In the genomic region with DNA sequence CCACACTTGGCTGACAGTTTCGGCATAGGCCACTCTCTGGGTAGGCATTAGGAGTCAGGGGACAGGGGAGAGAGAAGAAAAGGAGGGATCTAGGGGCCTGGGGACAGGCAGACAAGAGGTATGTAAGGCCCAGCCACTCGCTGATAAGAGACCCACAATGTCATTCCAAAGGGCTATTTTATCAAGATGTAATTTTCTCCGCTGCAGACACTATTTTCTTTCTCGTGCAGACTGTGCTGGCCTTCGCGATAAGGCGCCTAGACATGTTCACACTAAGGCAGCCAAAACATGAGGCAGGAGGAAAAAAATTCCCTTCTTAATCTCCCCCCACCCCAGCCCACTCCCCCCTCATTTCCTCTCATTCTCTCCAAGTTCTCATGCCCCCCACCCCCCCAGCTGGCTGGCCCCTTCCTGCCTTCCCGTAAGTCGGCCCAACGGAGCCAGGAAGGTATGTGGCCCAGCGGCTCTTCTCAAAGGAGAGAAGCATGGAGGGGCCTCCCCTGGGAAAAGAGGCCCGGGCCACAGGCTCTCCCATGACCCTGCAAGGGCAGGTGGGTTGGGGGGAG, we compare ENCODE assay signal across 15 cellular contexts. TPM values are rescaled to one million over a fixed set of nuclear protein-coding genes. Genes with fewer than 3 reads are reported as not detected.
DNase-seq lines count a peak whose midpoint lies in the region; ATAC-seq and TF ChIP-seq lines count a peak whose summit lies in the region.
"Had no signal": no experiment of that assay in that cellular context is flagged by ENCODE, and none has a peak within 500 bp of the region (broad histone marks: within the 10 kb centered on the region; RNA-seq: fewer than 3 reads in every experiment).

No MANE protein-coding gene starts in this region.

- no peaks in the 10 kb centered on the region for H3K9me3 ChIP-seq in right lobe of liver
- H3K9me3 ChIP-seq in smooth muscle cell (replicated peaks; ENCODE audit: low read depth), result no peaks in the 10 kb centered on the region

- no peaks in the 10 kb centered on the region for H4K20me1 ChIP-seq in smooth muscle cell (ENCODE audit: low read depth)

- no peak for TF ChIP-seq POLR2A in right lobe of liver (IDR thresholded peaks at IDR 0.05)

- H3K4me2 ChIP-seq in smooth muscle cell, result peak overlapping the region; percentile 45

- H3K27me3 ChIP-seq in right lobe of liver (no peaks in the 10 kb centered on the region), smooth muscle cell (ENCODE audit: low read depth) (no peaks in the 10 kb centered on the region)

- peak; percentile 38 for DNase-seq in SK-N-DZ (ENCODE audit: low spot score)
- peak; percentile 93 for DNase-seq in dermis blood vessel endothelial cell
- peak in 2 of 3 donors; percentile 24 to 64 for DNase-seq in right lobe of liver
- no peak for DNase-seq in smooth muscle cell (lab: John Stamatoyannopoulos, UW; ENCODE audit: unreplicated experiment)
- DNase-seq in NOMO-1 treated with dmso at 0.1 percent for 144 hours (lab: John Stamatoyannopoulos, UW; ENCODE audit: unreplicated experiment), result no peak
- DNase-seq in foreskin melanocyte, result no peak
- DNase-seq in left colon, result no peak
- no peak for DNase-seq in amygdala (lab: John Stamatoyannopoulos, UW)
- DNase-seq: activated CD8-positive, alpha-beta memory T cell treated with anti-CD3 and anti-CD28 coated beads, Interleukin-2, amount 50 U/mL, for 48 hours; AML-193; foreskin fibroblast; IMR-90; NCI-H1048 had no signal

- WGBS in right lobe of liver (ENCODE audit: insufficient coverage, low coverage, low lambda C conversion rate, missing lambda C conversion rate), result 60% methylated on average over 7 of the region's 12 CpGs
- WGBS in smooth muscle cell (ENCODE audit: low lambda C conversion rate), result 5% methylated on average over 12 of the region's 12 CpGs

- peak; percentile 10 to 40 (median 24) for ATAC-seq in right lobe of liver
- ATAC-seq in left colon, result no peak
- ATAC-seq: activated CD4-positive, CD25-positive, alpha-beta regulatory T cell treated with anti-CD3 and anti-CD28 coated beads, Interleukin-2, amount 50 U/mL, for 24 hours; activated naive CD4-positive, alpha-beta T cell treated with anti-CD3 and anti-CD28 coated beads, Interleukin-2, amount 50 U/mL, for 72 hours had no signal

- H3K79me2 ChIP-seq in smooth muscle cell (ENCODE audit: low read depth), result peaks cover 12% of the 10 kb centered on the region

- H3K4me3 ChIP-seq in right lobe of liver, result no peak overlapping the region
- H3K4me3 ChIP-seq in smooth muscle cell, result no peak overlapping the region

- H3K4me1 ChIP-seq in right lobe of liver (peaks cover 0 to 18% (median 5%) of the 10 kb centered on the region in 4 donors), smooth muscle cell (ENCODE audit: low read depth) (peaks cover 35% of the 10 kb centered on the region)

- TF ChIP-seq CTCF in right lobe of liver (IDR thresholded peaks at IDR 0.05) (no peak), smooth muscle cell (IDR thresholded peaks at IDR 0.05; ENCODE audit: borderline replicate concordance, insufficient read depth, poor library complexity, severe bottlenecking) (no peak)

- H3F3A ChIP-seq in smooth muscle cell (ENCODE audit: low read depth), result peaks cover 21% of the 10 kb centered on the region

- no peaks in the 10 kb centered on the region for H3K36me3 ChIP-seq in right lobe of liver
- H3K36me3 ChIP-seq in smooth muscle cell (ENCODE audit: low read depth), result no peaks in the 10 kb centered on the region

- peak overlapping the region; percentile 73 for H3K9ac ChIP-seq in smooth muscle cell (ENCODE audit: low read depth)

- no peak overlapping the region for H2AFZ ChIP-seq in smooth muscle cell (ENCODE audit: low read depth)

- H3K27ac ChIP-seq in right lobe of liver (peak overlapping the region in 1 of 3 donors; percentile 70), smooth muscle cell (ENCODE audit: low read depth) (peak overlapping the region; percentile 96)

- intact Hi-C loops in right lobe of liver (cut with DNase I) (no loop called here), left colon (cut with DNase I, micrococcal nuclease) (no loop called here)

RNA-seq across cellular contexts. Expression of gene SYNPO, which starts 44.9 kb away (rescaled TPM):
- 0.91 and 1.0 TPM in 2 replicates for polyA plus RNA-seq in SK-N-DZ (2014; cell fraction: cytosol; rRNA removed)
- polyA plus RNA-seq in SK-N-DZ (2014; cell fraction: nucleus; rRNA removed), result 0.82 and 1.4 TPM in 2 replicates
- total RNA-seq in dermis blood vessel endothelial cell (14.6 and 19.1 TPM in 2 replicates), right lobe of liver (10 to 100 TPM; 23.4 to 51.8 (median 35.6) TPM), smooth muscle cell (30.5 and 46.4 TPM in 2 replicates), left colon (10 to 100 TPM; 43.6 to 73.9 TPM)
- 34.2 and 36.9 TPM in 2 replicates for polyA plus RNA-seq in smooth muscle cell

Comparison
In these comparisons a context has a peak if more than half of its experiments do, and no peak if none do; other contexts are left out.
1. DNase-seq: peak in SK-N-DZ (single experiment), dermis blood vessel endothelial cell (single experiment) and right lobe of liver (2 of 3); none in smooth muscle cell (single experiment), NOMO-1 treated with dmso at 0.1 percent for 144 hours (single experiment), foreskin melanocyte (single experiment), left colon (0 of 2) and amygdala (0 of 56).